In genomic region chr20:63709149-63709527, GRCh38 we compare ENCODE assay signal across 8 cellular contexts. TPM values are rescaled to one million over a fixed set of nuclear protein-coding genes. Genes with fewer than 3 reads are reported as not detected.
DNase-seq lines count a peak whose midpoint lies in the region; ATAC-seq and TF ChIP-seq lines count a peak whose summit lies in the region.

No MANE protein-coding gene starts in this region.

- TF ChIP-seq CTCF in Caco-2 (IDR thresholded peaks at IDR 0.05; ENCODE audit: insufficient read depth in 1 of 2, low read depth in 1 of 2, low read length in 1 of 2, severe bottlenecking in 1 of 2, unreplicated experiment in 1 of 2) = no peak
- no peak for TF ChIP-seq CTCF in OCI-LY1 (IDR thresholded peaks at IDR 0.05; ENCODE audit: low read length)
- no peak for TF ChIP-seq CTCF in endodermal cell (conservative IDR thresholded peaks at IDR 0.05)
- no peak for TF ChIP-seq CTCF in osteocyte (IDR thresholded peaks at IDR 0.05)
- TF ChIP-seq CTCF in GM10266 (IDR thresholded peaks at IDR 0.05; ENCODE audit: control insufficient read depth, insufficient read depth, low read depth, missing control alignments) = no peak

- H3K9me3 ChIP-seq in Caco-2 (peaks cover 9% of the 10 kb centered on the region), OCI-LY1 (ENCODE audit: low read length) (peaks cover 9% of the 10 kb centered on the region), endodermal cell (ENCODE audit: control insufficient read depth, low read length) (peaks cover 13% of the 10 kb centered on the region)

- H2AFZ ChIP-seq in OCI-LY1 (ENCODE audit: low read length) = no peak overlapping the region

- H3K9ac ChIP-seq in OCI-LY1 (ENCODE audit: low read length) = peak overlapping the region; percentile 94; the same call in 1 of the 2 replicates
- no peak overlapping the region for H3K9ac ChIP-seq in endodermal cell (ENCODE audit: extremely low read depth, low read length, poor library complexity, severe bottlenecking)

- CTCF ChIA-PET in Caco-2 (lab: Charles Lee) = interaction anchor here (3.0 kb wide), 1 partner anchor 32 kb away, joined by 25 read pairs; no protein-coding TSS in a partner anchor

- no TSS peak for BruUV-seq in Caco-2 (replicated peaks; lab: Mats Ljungman, UMichigan)

- WGBS in endodermal cell (ENCODE audit: insufficient coverage in 1 of 2, insufficient read length in 1 of 2), 2 experiments = 97% methylated on average over 16 to 17 of the region's 17 CpGs

- peaks cover 16% of the 10 kb centered on the region for H3K9me3 Mint-ChIP-seq in Caco-2 (ENCODE audit: unreplicated experiment)
- H3K9me3 Mint-ChIP-seq in endodermal cell = no peaks in the 10 kb centered on the region
- H3K9me3 Mint-ChIP-seq in osteocyte (ENCODE audit: unreplicated experiment) = peaks cover 5% of the 10 kb centered on the region

- H3K27ac ChIP-seq in OCI-LY1 (ENCODE audit: low read depth, low read length, poor library complexity, severe bottlenecking) (no peak overlapping the region), endodermal cell (ENCODE audit: low read depth, low read length) (no peak overlapping the region)

- H3K4me2 ChIP-seq in OCI-LY1 (ENCODE audit: low read length) = peak overlapping the region; percentile 99

- POLR2A ChIA-PET in Caco-2 (lab: Charles Lee) = interaction anchor here (1.3 kb wide), 1 partner anchor 12 kb away, joined by 7 read pairs; the partner anchor contains the start of gene TNFRSF6B

- H3K4me3 Mint-ChIP-seq in Caco-2 (ENCODE audit: unreplicated experiment) (peak overlapping the region; percentile 87), endodermal cell (peak overlapping the region; percentile 84), osteocyte (ENCODE audit: unreplicated experiment) (peak overlapping the region; percentile 77)

- H3K4me1 ChIP-seq in Caco-2 (peaks cover 14% of the 10 kb centered on the region), OCI-LY1 (ENCODE audit: insufficient read depth, low read length, severe bottlenecking) (peaks cover 21% of the 10 kb centered on the region), endodermal cell (ENCODE audit: control insufficient read depth, insufficient read depth, low read length) (peaks cover 12% of the 10 kb centered on the region)

- H3K27ac Mint-ChIP-seq in Caco-2 (ENCODE audit: unreplicated experiment) = peak overlapping the region; percentile 84
- H3K27ac Mint-ChIP-seq in endodermal cell = no peak overlapping the region
- no peak overlapping the region for H3K27ac Mint-ChIP-seq in osteocyte (ENCODE audit: unreplicated experiment)

- ATAC-seq in GM19467 (IDR thresholded peaks at IDR 0.05; ENCODE audit: unreplicated experiment) = no peak

- H4K20me1 ChIP-seq in OCI-LY1 (ENCODE audit: insufficient read depth, low read length) = no peaks in the 10 kb centered on the region

- H3K4me3 ChIP-seq in Caco-2 (ENCODE audit: low read depth, low read length) = peak overlapping the region; percentile 96
- peak overlapping the region; percentile 97 for H3K4me3 ChIP-seq in OCI-LY1 (ENCODE audit: low read depth, low read length, poor library complexity, severe bottlenecking)
- H3K4me3 ChIP-seq in endodermal cell (ENCODE audit: low read length) = peak overlapping the region; percentile 90

- H3K36me3 Mint-ChIP-seq in Caco-2 (ENCODE audit: insufficient read depth, unreplicated experiment) (peaks cover 100% of the 10 kb centered on the region), endodermal cell (ENCODE audit: low read depth) (peaks cover 74% of the 10 kb centered on the region), osteocyte (ENCODE audit: unreplicated experiment) (peaks cover 36% of the 10 kb centered on the region)

- no peaks in the 10 kb centered on the region for H3F3A ChIP-seq in OCI-LY1 (ENCODE audit: insufficient read depth, low read length)

- peaks cover 7% of the 10 kb centered on the region for H3K79me2 ChIP-seq in OCI-LY1 (ENCODE audit: insufficient read depth, low read length)

- DNase-seq in Caco-2 (no peak), endodermal cell (no peak), osteocyte (ENCODE audit: extremely low spot score, unreplicated experiment) (no peak), DMS 273 (lab: John Stamatoyannopoulos, UW; ENCODE audit: unreplicated experiment) (no peak), NCI-H1092 (lab: John Stamatoyannopoulos, UW) (no peak), GM10266 (ENCODE audit: extremely low spot score) (no peak)

- intact Hi-C loops in Caco-2 (cut with micrococcal nuclease; ENCODE audit: unreplicated experiment) = no loop called here

- H3K27me3 Mint-ChIP-seq in Caco-2 (ENCODE audit: insufficient read depth, unreplicated experiment) (no peaks in the 10 kb centered on the region), endodermal cell (ENCODE audit: insufficient read depth) (no peaks in the 10 kb centered on the region), osteocyte (ENCODE audit: unreplicated experiment) (no peaks in the 10 kb centered on the region)

- H3K36me3 ChIP-seq in Caco-2 (ENCODE audit: control insufficient read depth, insufficient read depth, low read length) (peaks cover 23% of the 10 kb centered on the region), OCI-LY1 (ENCODE audit: insufficient read depth, low read length) (peaks cover 71% of the 10 kb centered on the region), endodermal cell (ENCODE audit: control insufficient read depth, insufficient read depth, low read length) (peaks cover 67% of the 10 kb centered on the region)

- H3K9me2 ChIP-seq in OCI-LY1 (ENCODE audit: low read depth, low read length) = no peaks in the 10 kb centered on the region

- H3K4me1 Mint-ChIP-seq in Caco-2 (ENCODE audit: low read depth, unreplicated experiment) = peaks cover 16% of the 10 kb centered on the region
- peaks cover 9% of the 10 kb centered on the region for H3K4me1 Mint-ChIP-seq in endodermal cell
- H3K4me1 Mint-ChIP-seq in osteocyte (ENCODE audit: unreplicated experiment) = peaks cover 25% of the 10 kb centered on the region

- H3K27me3 ChIP-seq in Caco-2 (replicated peaks; ENCODE audit: control insufficient read depth, insufficient read depth, low read length) (no peaks in the 10 kb centered on the region), OCI-LY1 (ENCODE audit: insufficient read depth, low read length) (no peaks in the 10 kb centered on the region), endodermal cell (ENCODE audit: control insufficient read depth, insufficient read depth, low read length, poor library complexity, severe bottlenecking) (no peaks in the 10 kb centered on the region)

RNA-seq across cellular contexts. Expression of gene ZGPAT, which starts 1.3 kb away (rescaled TPM):
- total RNA-seq in Caco-2 (2022) (69.3 and 74.7 TPM in 2 replicates), endodermal cell (10 to 100 TPM; 28.8 to 29.5 TPM), osteocyte (24.3 and 28.0 TPM in 2 replicates)
- polyA plus RNA-seq in endodermal cell (2013, experiment 1 of 2) = 20.8 TPM
- 22.4 TPM for polyA plus RNA-seq in endodermal cell (2013, experiment 2 of 2)

RNA-seq across cellular contexts. Expression of gene ARFRP1, which starts 1.4 kb away (rescaled TPM):
- 119 and 126 TPM in 2 replicates for total RNA-seq in Caco-2 (2022)
- 10 to 100 TPM; 41.6 to 46.2 TPM for total RNA-seq in endodermal cell
- 17.2 TPM for polyA plus RNA-seq in endodermal cell (2013, experiment 1 of 2)
- polyA plus RNA-seq in endodermal cell (2013, experiment 2 of 2) = 13.7 TPM
- total RNA-seq in osteocyte = 46.1 and 46.7 TPM in 2 replicates

RNA-seq across cellular contexts. Expression of gene TNFRSF6B, which starts 12.7 kb away (rescaled TPM):
- not detected in 2 replicates for total RNA-seq in Caco-2 (2022)
- total RNA-seq in endodermal cell = not detected
- polyA plus RNA-seq in endodermal cell (2013, experiment 1 of 2) = 2.0 TPM
- 1.1 TPM for polyA plus RNA-seq in endodermal cell (2013, experiment 2 of 2)
- 0.84 and 2.3 TPM in 2 replicates for total RNA-seq in osteocyte

RNA-seq across cellular contexts. Expression of gene LIME1, which starts 27.3 kb away (rescaled TPM):
- total RNA-seq in Caco-2 (2022) (18.8 and 23.5 TPM in 2 replicates), endodermal cell (10 to 100 TPM in 1 of 2 donors, 1 to 10 TPM in 1; 7.6 to 10.1 TPM), osteocyte (9.4 and 12.5 TPM in 2 replicates)
- polyA plus RNA-seq in endodermal cell (2013, experiment 1 of 2) = 10.0 TPM
- 9.6 TPM for polyA plus RNA-seq in endodermal cell (2013, experiment 2 of 2)

RNA-seq across cellular contexts. Expression of gene SLC2A4RG, which starts 30.4 kb away (rescaled TPM):
- total RNA-seq in Caco-2 (2022) (211 and 234 TPM in 2 replicates), endodermal cell (100 to 1,000 TPM in 1 of 2 donors, 10 to 100 TPM in 1; 69.3 to 108 TPM), osteocyte (74.8 and 80.7 TPM in 2 replicates)
- polyA plus RNA-seq in endodermal cell (2013, experiment 1 of 2) = 89.4 TPM
- 77.8 TPM for polyA plus RNA-seq in endodermal cell (2013, experiment 2 of 2)
